11 cellular contexts compared by ENCODE assay signal in genomic region chr12:45284096-45284901, GRCh38.
DNase-seq lines count a peak whose midpoint lies in the region; ATAC-seq lines count a peak whose summit lies in the region.
"Had no signal": no experiment of that assay in that cellular context is flagged by ENCODE, and none has a peak within 500 bp of the region (broad histone marks: within the 10 kb centered on the region; RNA-seq: fewer than 3 reads in every experiment).

No MANE protein-coding gene starts in this region.

- H3K4me1 Mint-ChIP-seq in activated naive CD8-positive, alpha-beta T cell treated with anti-CD3 and anti-CD28 coated beads, Interleukin-2, amount 50 U/mL, for 24 hours, result no peaks in the 10 kb centered on the region
- no peaks in the 10 kb centered on the region for H3K4me1 Mint-ChIP-seq in activated T-cell treated with anti-CD3 and anti-CD28 coated beads, Interleukin-2, amount 50 U/mL, for 72 hours (ENCODE audit: low read depth)

- peaks cover 18% of the 10 kb centered on the region for H3K36me3 ChIP-seq in adipocyte (ENCODE audit: control insufficient read depth, insufficient read depth, low read length, severe bottlenecking)
- H3K36me3 ChIP-seq: suprapubic skin had no signal

- H3K36me3 Mint-ChIP-seq in activated naive CD8-positive, alpha-beta T cell treated with anti-CD3 and anti-CD28 coated beads, Interleukin-2, amount 50 U/mL, for 24 hours (ENCODE audit: low read depth), result peaks cover 21% of the 10 kb centered on the region
- peaks cover 0 to 1% of the 10 kb centered on the region in 2 donors for H3K36me3 Mint-ChIP-seq in activated T-cell treated with anti-CD3 and anti-CD28 coated beads, Interleukin-2, amount 50 U/mL, for 72 hours (ENCODE audit: insufficient read depth in 2 of 2)

- peak overlapping the region; percentile 37 for H3K9ac ChIP-seq in adipocyte (ENCODE audit: low read length)

- ATAC-seq in GM19467 (IDR thresholded peaks at IDR 0.05; ENCODE audit: unreplicated experiment), result no peak
- ATAC-seq in activated naive CD8-positive, alpha-beta T cell treated with anti-CD3 and anti-CD28 coated beads, Interleukin-2, amount 50 U/mL, for 24 hours, result no peak
- no peak for ATAC-seq in activated T-cell treated with anti-CD3 and anti-CD28 coated beads, Interleukin-2, amount 50 U/mL, for 72 hours (replicated peaks in 1 of 2)
- ATAC-seq: foreskin keratinocyte had no signal

- H3K27me3 Mint-ChIP-seq in activated naive CD8-positive, alpha-beta T cell treated with anti-CD3 and anti-CD28 coated beads, Interleukin-2, amount 50 U/mL, for 24 hours, result no peaks in the 10 kb centered on the region
- H3K27me3 Mint-ChIP-seq in activated T-cell treated with anti-CD3 and anti-CD28 coated beads, Interleukin-2, amount 50 U/mL, for 72 hours (ENCODE audit: low read depth), result no peaks in the 10 kb centered on the region

- peaks cover 25% of the 10 kb centered on the region for H3K4me1 ChIP-seq in adipocyte (ENCODE audit: control insufficient read depth, insufficient read depth, low read length)

- DNase-seq in A172 (ENCODE audit: low spot score), result peak; percentile 76
- DNase-seq in HK-2 (ENCODE audit: unreplicated experiment), result peak; percentile 20
- DNase-seq in adipocyte (ENCODE audit: low read depth), result peak; percentile 87
- peak; percentile 80 for DNase-seq in kidney glomerular epithelial cell (lab: John Stamatoyannopoulos, UW)
- no peak for DNase-seq in pons (ENCODE audit: low spot score)
- no peak for DNase-seq in activated naive CD8-positive, alpha-beta T cell treated with anti-CD3 and anti-CD28 coated beads, Interleukin-2, amount 50 U/mL, for 24 hours
- no peak for DNase-seq in activated T-cell treated with anti-CD3 and anti-CD28 coated beads, Interleukin-2, amount 50 U/mL, for 72 hours
- DNase-seq: activated CD8-positive, alpha-beta memory T cell treated with anti-CD3 and anti-CD28 coated beads, Interleukin-2, amount 50 U/mL, for 4 hours had no signal

- no peaks in the 10 kb centered on the region for H3K9me3 ChIP-seq in adipocyte (ENCODE audit: control insufficient read depth, low read length)
- H3K9me3 ChIP-seq: suprapubic skin had no signal

- H3K4me3 ChIP-seq in adipocyte (ENCODE audit: low read length), result no peak overlapping the region
- H3K4me3 ChIP-seq: suprapubic skin had no signal

- H3K27me3 ChIP-seq in adipocyte (replicated peaks; ENCODE audit: control insufficient read depth, insufficient read depth, low read length), result no peaks in the 10 kb centered on the region
- H3K27me3 ChIP-seq: foreskin keratinocyte, suprapubic skin had no signal

- H3K27ac Mint-ChIP-seq in activated naive CD8-positive, alpha-beta T cell treated with anti-CD3 and anti-CD28 coated beads, Interleukin-2, amount 50 U/mL, for 24 hours, result no peak overlapping the region
- no peak overlapping the region for H3K27ac Mint-ChIP-seq in activated T-cell treated with anti-CD3 and anti-CD28 coated beads, Interleukin-2, amount 50 U/mL, for 72 hours

- no peak overlapping the region for H3K4me3 Mint-ChIP-seq in activated naive CD8-positive, alpha-beta T cell treated with anti-CD3 and anti-CD28 coated beads, Interleukin-2, amount 50 U/mL, for 24 hours
- H3K4me3 Mint-ChIP-seq in activated T-cell treated with anti-CD3 and anti-CD28 coated beads, Interleukin-2, amount 50 U/mL, for 72 hours, result no peak overlapping the region

- no peaks in the 10 kb centered on the region for H3K9me3 Mint-ChIP-seq in activated naive CD8-positive, alpha-beta T cell treated with anti-CD3 and anti-CD28 coated beads, Interleukin-2, amount 50 U/mL, for 24 hours
- peaks cover 1 to 2% of the 10 kb centered on the region in 2 donors for H3K9me3 Mint-ChIP-seq in activated T-cell treated with anti-CD3 and anti-CD28 coated beads, Interleukin-2, amount 50 U/mL, for 72 hours

Comparison
In these comparisons a context has a peak if more than half of its experiments do, and no peak if none do; other contexts are left out.
1. DNase-seq: peak in A172 (single experiment), HK-2 (single experiment), adipocyte (single experiment) and kidney glomerular epithelial cell (single experiment); none in pons (single experiment), activated naive CD8-positive, alpha-beta T cell treated with anti-CD3 and anti-CD28 coated beads, Interleukin-2, amount 50 U/mL, for 24 hours (single experiment) and activated T-cell treated with anti-CD3 and anti-CD28 coated beads, Interleukin-2, amount 50 U/mL, for 72 hours (0 of 2).